In the genomic region with DNA sequence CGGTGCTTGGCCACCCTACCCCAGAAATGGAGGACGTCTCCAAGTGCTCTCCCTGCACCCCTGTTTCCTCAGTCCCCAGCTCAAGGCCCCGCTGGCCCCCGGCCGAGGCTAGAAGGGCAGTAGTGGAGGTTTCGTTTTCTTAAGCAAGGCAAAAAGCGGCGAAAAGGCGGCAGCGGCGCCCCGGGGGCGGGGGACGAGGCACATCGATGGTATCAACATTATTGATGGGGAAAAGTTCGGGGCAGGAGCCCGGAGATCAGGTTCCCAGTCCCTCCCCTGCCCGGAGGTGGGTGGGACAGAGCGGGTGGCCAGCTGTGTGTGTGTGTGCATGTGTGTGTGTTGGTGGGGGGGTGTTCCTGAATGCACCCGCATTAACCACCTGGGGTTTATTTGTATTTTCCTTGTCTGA, we compare ENCODE assay signal across 11 cellular contexts. TPM values are rescaled to one million over a fixed set of nuclear protein-coding genes. Genes with fewer than 3 reads are reported as not detected.
DNase-seq lines count a peak whose midpoint lies in the region; ATAC-seq, FAIRE-seq and TF ChIP-seq lines count a peak whose summit lies in the region.
"Had no signal": no experiment of that assay in that cellular context is flagged by ENCODE, and none has a peak within 500 bp of the region (broad histone marks: within the 10 kb centered on the region; RNA-seq: fewer than 3 reads in every experiment).

No MANE protein-coding gene starts in this region.

- peak; percentile 36 for DNase-seq in AG10803 (ENCODE audit: low read depth)
- DNase-seq in MG63 = no peak
- DNase-seq in foreskin fibroblast = no peak
- no peak for DNase-seq in small intestine
- no peak for DNase-seq in glomerular visceral epithelial cell (ENCODE audit: extremely low spot score)
- DNase-seq: DMS153; naive thymus-derived CD4-positive, alpha-beta T cell; T-cell had no signal

- WGBS in small intestine, 3 donors = 1 to 4% (median 3%) methylated on average over 20 of the region's 20 CpGs

- H3K36me3 ChIP-seq in MG63 (no peaks in the 10 kb centered on the region), parathyroid adenoma (ENCODE audit: control insufficient read depth, insufficient read depth, low read length) (no peaks in the 10 kb centered on the region), small intestine (ENCODE audit: control insufficient read depth in 2 of 2, insufficient read depth in 2 of 2, low read length in 2 of 2) (no peaks in the 10 kb centered on the region)

- H3K27me3 ChIP-seq in MG63 (no peaks in the 10 kb centered on the region), parathyroid adenoma (ENCODE audit: control insufficient read depth, insufficient read depth, low read length) (no peaks in the 10 kb centered on the region), small intestine (ENCODE audit: control insufficient read depth in 2 of 2, insufficient read depth in 2 of 2, low read length in 2 of 2) (peaks cover 28 to 41% of the 10 kb centered on the region in 2 donors)

- TF ChIP-seq CTCF in AG10803 (conservative IDR thresholded peaks at IDR 0.05; ENCODE audit: low read length) = no peak
- no peak for TF ChIP-seq CTCF in foreskin fibroblast (IDR thresholded peaks at IDR 0.05; ENCODE audit: low read depth, low read length)
- TF ChIP-seq CTCF in parathyroid adenoma (IDR thresholded peaks at IDR 0.05) = no peak

- no peaks in the 10 kb centered on the region for H3K4me1 ChIP-seq in parathyroid adenoma
- H3K4me1 ChIP-seq in small intestine (ENCODE audit: control insufficient read depth in 2 of 2, insufficient read depth in 1 of 2, low read depth in 1 of 2, low read length in 1 of 2) = no peaks in the 10 kb centered on the region

- H3K79me2 ChIP-seq in parathyroid adenoma = no peaks in the 10 kb centered on the region

- no peak overlapping the region for H3K9ac ChIP-seq in parathyroid adenoma

- peak overlapping the region; percentile 58 for H3K4me3 ChIP-seq in AG10803 (ENCODE audit: low read length)
- peak overlapping the region; percentile 27 for H3K4me3 ChIP-seq in MG63
- peak overlapping the region; percentile 48 to 92 for H3K4me3 ChIP-seq in foreskin fibroblast (ENCODE audit: low read depth in 1 of 2, low read length in 2 of 2)
- H3K4me3 ChIP-seq in parathyroid adenoma (ENCODE audit: low read depth, low read length) = peak overlapping the region; percentile 63
- no peak overlapping the region for H3K4me3 ChIP-seq in small intestine (ENCODE audit: low read depth in 1 of 2, low read length in 2 of 2)

- no peaks in the 10 kb centered on the region for H3K9me3 ChIP-seq in MG63
- H3K9me3 ChIP-seq in parathyroid adenoma (ENCODE audit: control insufficient read depth, low read length) = no peaks in the 10 kb centered on the region
- no peaks in the 10 kb centered on the region for H3K9me3 ChIP-seq in small intestine (ENCODE audit: control insufficient read depth, low read depth)

- ATAC-seq in GM19467 (IDR thresholded peaks at IDR 0.05; ENCODE audit: unreplicated experiment) (no peak), GM19395 (IDR thresholded peaks at IDR 0.05; ENCODE audit: unreplicated experiment) (no peak)
- ATAC-seq: naive thymus-derived CD4-positive, alpha-beta T cell; T-cell had no signal

- H3K27ac ChIP-seq in parathyroid adenoma (no peak overlapping the region), small intestine (ENCODE audit: low read depth in 1 of 2, low read length in 1 of 2) (peak overlapping the region in 1 of 2 donors; percentile 73)

- no peak for FAIRE-seq in small intestine (lab: Jason Lieb, UNC)

- H3K4me2 ChIP-seq in parathyroid adenoma (ENCODE audit: low read length) = peak overlapping the region; percentile 87

- no peak overlapping the region for H2AFZ ChIP-seq in parathyroid adenoma

RNA-seq across cellular contexts. Expression of gene SALL1, which starts 4.1 kb away (rescaled TPM):
- total RNA-seq in MG63 (2014; rRNA removed; shearing (Covaris generic); ENCODE audit: low replicate concordance) = 0.13 and 0.84 TPM in 2 replicates
- under 1 TPM in 2 of 3 donors, not detected in 1; 0.27 to 0.39 TPM for polyA plus RNA-seq in small intestine
- total RNA-seq: naive thymus-derived CD4-positive, alpha-beta T cell had no signal
- polyA plus RNA-seq: naive thymus-derived CD4-positive, alpha-beta T cell had no signal

Comparison
In these comparisons a context has a peak if more than half of its experiments do, and no peak if none do; other contexts are left out.
1. H3K4me3 ChIP-seq: peak in AG10803 (single experiment), MG63 (single experiment), foreskin fibroblast (2 of 2) and parathyroid adenoma (single experiment); none in small intestine (0 of 2).